ENCODE assay signal across 8 cellular contexts in the genomic region with DNA sequence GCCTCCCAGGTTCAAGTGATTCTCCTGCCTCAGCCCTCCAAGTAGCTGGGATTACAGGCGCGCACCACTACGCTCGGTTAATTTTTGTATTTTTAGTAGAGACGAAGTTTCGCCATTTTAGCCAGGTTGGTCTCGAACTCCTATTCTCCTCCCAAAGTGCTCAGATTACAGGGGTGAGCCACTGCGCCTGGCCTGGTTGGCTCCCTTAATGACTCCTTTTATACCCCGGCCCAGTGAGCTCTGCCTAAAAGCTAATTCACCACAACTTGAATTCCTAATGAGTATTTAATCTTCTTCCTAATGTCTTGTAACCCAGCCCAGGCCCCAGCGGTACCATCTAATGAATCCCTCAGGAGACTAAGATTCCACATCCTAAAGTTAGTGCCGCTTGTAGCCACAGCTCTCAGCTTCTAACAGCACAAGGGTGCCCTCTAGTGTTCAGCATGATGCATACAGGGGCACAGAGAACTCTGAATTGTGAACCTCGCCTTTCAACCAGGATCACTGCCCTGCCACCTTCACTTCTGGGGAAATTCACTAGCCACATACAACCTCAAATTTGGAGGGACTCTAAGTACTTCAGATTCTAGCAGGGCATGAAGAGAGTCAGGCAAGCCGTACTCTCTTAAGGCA.
A peak's percentile ranks its signal among the peaks of the same experiment; 100 is the strongest.
DNase-seq lines count a peak whose midpoint lies in the region; ATAC-seq and TF ChIP-seq lines count a peak whose summit lies in the region.

No MANE protein-coding gene starts in this region.

- no peaks in the 10 kb centered on the region for H3K9me3 ChIP-seq in left ventricle myocardium inferior (replicated peaks)
- H3K9me3 ChIP-seq in sigmoid colon: no peaks in the 10 kb centered on the region

- H3K4me1 ChIP-seq in KMS-11 (ENCODE audit: low read depth, poor library complexity, severe bottlenecking): no peaks in the 10 kb centered on the region
- no peaks in the 10 kb centered on the region for H3K4me1 ChIP-seq in left ventricle myocardium inferior
- no peaks in the 10 kb centered on the region for H3K4me1 ChIP-seq in sigmoid colon

- H3K27me3 ChIP-seq in KMS-11 (ENCODE audit: insufficient read depth, low read depth) (no peaks in the 10 kb centered on the region), left ventricle myocardium inferior (ENCODE audit: low read depth) (peaks cover 4% of the 10 kb centered on the region), sigmoid colon (no peaks in the 10 kb centered on the region)

- no peak overlapping the region for H3K4me3 Mint-ChIP-seq in activated naive CD8-positive, alpha-beta T cell treated with anti-CD3 and anti-CD28 coated beads, Interleukin-2, amount 50 U/mL, for 24 hours

- H3K36me3 ChIP-seq in KMS-11 (ENCODE audit: insufficient read depth) (no peaks in the 10 kb centered on the region), left ventricle myocardium inferior (no peaks in the 10 kb centered on the region), sigmoid colon (no peaks in the 10 kb centered on the region)

- peak; percentile 55 for ATAC-seq in GM21528 (IDR thresholded peaks at IDR 0.05; ENCODE audit: low FRiP score, unreplicated experiment)
- ATAC-seq in activated naive CD8-positive, alpha-beta T cell treated with anti-CD3 and anti-CD28 coated beads, Interleukin-2, amount 50 U/mL, for 24 hours: peak; percentile 72

- intact Hi-C loops in left ventricle myocardium inferior (cut with micrococcal nuclease): no loop called here
- intact Hi-C loops in sigmoid colon (cut with DNase I): loop anchor here (5.0 kb wide), 1 partner anchor 656 kb away; no protein-coding TSS in a partner anchor

- H3K9ac ChIP-seq in KMS-11: no peak overlapping the region

- TF ChIP-seq POLR2A in sigmoid colon (IDR thresholded peaks at IDR 0.05): no peak

- H3K27ac Mint-ChIP-seq in activated naive CD8-positive, alpha-beta T cell treated with anti-CD3 and anti-CD28 coated beads, Interleukin-2, amount 50 U/mL, for 24 hours: no peak overlapping the region

- no peaks in the 10 kb centered on the region for H4K20me1 ChIP-seq in KMS-11 (ENCODE audit: insufficient read depth)

- DNase-seq in GDM1 (lab: John Stamatoyannopoulos, UW) (peak; percentile 9), SK-N-DZ (ENCODE audit: low spot score) (peak; percentile 67), left ventricle myocardium inferior (peak; percentile 13), sigmoid colon (peak; percentile 68), NCI-H128 (lab: John Stamatoyannopoulos, UW; ENCODE audit: unreplicated experiment) (no peak)
- DNase-seq in activated naive CD8-positive, alpha-beta T cell treated with anti-CD3 and anti-CD28 coated beads, Interleukin-2, amount 50 U/mL, for 24 hours: peak; percentile 29

- H3K4me1 Mint-ChIP-seq in activated naive CD8-positive, alpha-beta T cell treated with anti-CD3 and anti-CD28 coated beads, Interleukin-2, amount 50 U/mL, for 24 hours: no peaks in the 10 kb centered on the region

- no peaks in the 10 kb centered on the region for H3K36me3 Mint-ChIP-seq in activated naive CD8-positive, alpha-beta T cell treated with anti-CD3 and anti-CD28 coated beads, Interleukin-2, amount 50 U/mL, for 24 hours (ENCODE audit: low read depth)

- WGBS in sigmoid colon, 2 donors: 62 to 64% methylated on average over 13 of the region's 13 CpGs

- TF ChIP-seq EP300 in sigmoid colon (IDR thresholded peaks at IDR 0.05): no peak

- H3K79me2 ChIP-seq in KMS-11 (ENCODE audit: insufficient read depth, low read depth): no peaks in the 10 kb centered on the region

- no peaks in the 10 kb centered on the region for H3K27me3 Mint-ChIP-seq in activated naive CD8-positive, alpha-beta T cell treated with anti-CD3 and anti-CD28 coated beads, Interleukin-2, amount 50 U/mL, for 24 hours

- no peaks in the 10 kb centered on the region for H3K9me3 Mint-ChIP-seq in activated naive CD8-positive, alpha-beta T cell treated with anti-CD3 and anti-CD28 coated beads, Interleukin-2, amount 50 U/mL, for 24 hours

- TF ChIP-seq CTCF in KMS-11 (conservative IDR thresholded peaks at IDR 0.05; ENCODE audit: low read depth, low read length) (peak; percentile 82), left ventricle myocardium inferior (IDR thresholded peaks at IDR 0.05; ENCODE audit: borderline replicate concordance) (peak; percentile 75), sigmoid colon (IDR thresholded peaks at IDR 0.05) (peak; percentile 33 to 64 (median 38))

- H3K4me2 ChIP-seq in KMS-11: no peak overlapping the region

- no peak overlapping the region for H2AFZ ChIP-seq in KMS-11 (ENCODE audit: low read depth)

- H3K4me3 ChIP-seq in KMS-11 (IDR thresholded peaks at IDR 0.05; ENCODE audit: insufficient read depth, low read depth, low read length) (no peak overlapping the region), left ventricle myocardium inferior (no peak overlapping the region), sigmoid colon (no peak overlapping the region)

- no peak overlapping the region for H3K27ac ChIP-seq in KMS-11
- H3K27ac ChIP-seq in left ventricle myocardium inferior (replicated peaks): no peak overlapping the region
- no peak overlapping the region for H3K27ac ChIP-seq in sigmoid colon
